Comparison of ENCODE assay signal across 26 cellular contexts in the genomic region with DNA sequence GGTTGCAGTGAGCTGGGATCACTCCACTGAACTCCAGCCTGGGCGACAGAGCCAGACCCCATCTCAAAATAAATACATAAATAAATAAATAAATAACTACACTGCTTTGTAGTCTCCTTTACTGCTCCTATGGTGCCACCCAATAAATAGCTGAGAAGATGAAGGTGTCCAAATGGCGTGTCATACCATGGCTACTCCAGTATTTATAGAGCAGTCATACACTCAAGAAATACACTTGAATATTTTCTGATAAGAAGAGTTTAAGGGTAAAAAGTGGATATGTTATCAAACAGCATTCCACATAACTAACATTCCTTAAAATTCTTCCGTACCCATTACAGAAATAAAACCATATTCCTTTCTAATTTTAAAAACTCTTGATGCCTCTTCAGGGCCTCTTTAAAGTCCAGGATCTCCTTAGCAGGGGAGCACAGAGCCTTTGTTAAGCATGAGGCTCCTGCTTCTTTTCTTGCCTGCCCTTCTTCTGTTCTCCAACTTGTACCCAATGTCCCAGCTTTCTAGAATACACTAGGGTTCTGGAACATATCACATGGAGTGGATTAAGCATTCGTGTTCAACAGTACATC.
"Had no signal": no experiment of that assay in that cellular context is flagged by ENCODE, and none has a peak within 500 bp of the region (broad histone marks: within the 10 kb centered on the region; RNA-seq: fewer than 3 reads in every experiment).

No MANE protein-coding gene starts in this region.

- H3K36me3 Mint-ChIP-seq: activated naive CD4-positive, alpha-beta T cell treated with anti-CD3 and anti-CD28 coated beads, Interleukin-2, amount 50 U/mL, for 24 hours had no signal

- H3K27me3 ChIP-seq: adrenal gland, body of pancreas, colonic mucosa, esophagus squamous epithelium had no signal

- ATAC-seq: activated CD4-positive, alpha-beta T cell treated with anti-CD3 and anti-CD28 coated beads for 36 hours; activated naive CD8-positive, alpha-beta T cell treated with anti-CD3 and anti-CD28 coated beads, Interleukin-2, amount 50 U/mL, for 24 hours; activated T-cell treated with anti-CD3 and anti-CD28 coated beads, Interleukin-2, amount 50 U/mL, for 4 hours; activated T-helper 17 cell treated with anti-CD3 and anti-CD28 coated beads, Interleukin-2, amount 50 U/mL, for 72 hours; body of pancreas; gastroesophageal sphincter had no signal

- H3K4me3 Mint-ChIP-seq: activated CD4-positive, alpha-beta memory T cell treated with anti-CD3 and anti-CD28 coated beads, Interleukin-2, amount 10 ng/mL, durations not matched to agents 7 days and 5 days; activated CD4-positive, alpha-beta T cell treated with anti-CD3 and anti-CD28 coated beads for 36 hours; activated CD4-positive, alpha-beta T cell treated with anti-CD3 and anti-CD28 coated beads, Interleukin-2, amount 10 ng/mL, durations not matched to agents 24 days and 14 days; activated naive CD4-positive, alpha-beta T cell treated with anti-CD3 and anti-CD28 coated beads for 36 hours; activated naive CD4-positive, alpha-beta T cell treated with anti-CD3 and anti-CD28 coated beads, Interleukin-2, amount 50 U/mL, for 24 hours; activated naive CD8-positive, alpha-beta T cell treated with anti-CD3 and anti-CD28 coated beads for 36 hours; activated naive CD8-positive, alpha-beta T cell treated with anti-CD3 and anti-CD28 coated beads, Interleukin-2, amount 50 U/mL, for 24 hours; activated T-cell treated with anti-CD3 and anti-CD28 coated beads, Interleukin-2, amount 50 U/mL, for 4 hours; activated T-helper 17 cell treated with anti-CD3 and anti-CD28 coated beads, Interleukin-2, amount 50 U/mL, for 72 hours had no signal

- H3K9me3 ChIP-seq: adrenal gland, body of pancreas, colonic mucosa had no signal

- H3K36me3 ChIP-seq: adrenal gland, colonic mucosa, esophagus squamous epithelium, gastroesophageal sphincter had no signal

- DNase-seq: activated CD4-positive, alpha-beta memory T cell treated with anti-CD3 and anti-CD28 coated beads, Interleukin-2, amount 10 ng/mL, durations not matched to agents 7 days and 5 days; activated CD4-positive, alpha-beta T cell treated with anti-CD3 and anti-CD28 coated beads for 36 hours; activated CD4-positive, alpha-beta T cell treated with anti-CD3 and anti-CD28 coated beads, Interleukin-2, amount 10 ng/mL, durations not matched to agents 24 days and 14 days; activated CD4-positive, CD25-positive, alpha-beta regulatory T cell; activated CD4-positive, CD25-positive, alpha-beta regulatory T cell treated with anti-CD3 and anti-CD28 coated beads, Interleukin-2, amount 50 U/mL, for 72 hours; activated CD8-positive, alpha-beta memory T cell treated with anti-CD3 and anti-CD28 coated beads, Interleukin-2, amount 50 U/mL, for 48 hours; activated effector memory CD4-positive, alpha-beta T cell treated with Interleukin-2 at 50 U/mL for 16 hours; activated naive CD4-positive, alpha-beta T cell treated with anti-CD3 and anti-CD28 coated beads for 36 hours; activated naive CD8-positive, alpha-beta T cell treated with anti-CD3 and anti-CD28 coated beads for 36 hours; activated naive CD8-positive, alpha-beta T cell treated with anti-CD3 and anti-CD28 coated beads, Interleukin-2, amount 50 U/mL, for 24 hours; activated T-cell treated with anti-CD3 and anti-CD28 coated beads, Interleukin-2, amount 50 U/mL, for 4 hours; adrenal gland; amygdala; aorta; body of pancreas; caudate nucleus; colonic mucosa; effector CD8-positive, alpha-beta T cell; esophagus squamous epithelium; foreskin melanocyte; T-helper 1 cell; T-helper 2 cell had no signal

- H3K27ac ChIP-seq: adrenal gland, body of pancreas, colonic mucosa, epithelial cell of prostate, esophagus squamous epithelium, gastroesophageal sphincter had no signal

- H3K27me3 Mint-ChIP-seq: activated naive CD8-positive, alpha-beta T cell treated with anti-CD3 and anti-CD28 coated beads for 36 hours had no signal

- H3K27ac Mint-ChIP-seq: activated CD4-positive, alpha-beta memory T cell treated with anti-CD3 and anti-CD28 coated beads, Interleukin-2, amount 10 ng/mL, durations not matched to agents 7 days and 5 days; activated CD4-positive, alpha-beta T cell treated with anti-CD3 and anti-CD28 coated beads for 36 hours; activated CD4-positive, alpha-beta T cell treated with anti-CD3 and anti-CD28 coated beads, Interleukin-2, amount 10 ng/mL, durations not matched to agents 24 days and 14 days; activated naive CD4-positive, alpha-beta T cell treated with anti-CD3 and anti-CD28 coated beads for 36 hours; activated naive CD4-positive, alpha-beta T cell treated with anti-CD3 and anti-CD28 coated beads, Interleukin-2, amount 50 U/mL, for 24 hours; activated naive CD8-positive, alpha-beta T cell treated with anti-CD3 and anti-CD28 coated beads for 36 hours; activated naive CD8-positive, alpha-beta T cell treated with anti-CD3 and anti-CD28 coated beads, Interleukin-2, amount 50 U/mL, for 24 hours; activated T-helper 17 cell treated with anti-CD3 and anti-CD28 coated beads, Interleukin-2, amount 50 U/mL, for 72 hours had no signal

- H3K4me3 ChIP-seq: adrenal gland, body of pancreas, colonic mucosa, esophagus squamous epithelium, gastroesophageal sphincter had no signal

- H3K4me1 ChIP-seq: colonic mucosa, gastroesophageal sphincter had no signal

- H3K9me3 Mint-ChIP-seq: activated CD4-positive, alpha-beta memory T cell treated with anti-CD3 and anti-CD28 coated beads, Interleukin-2, amount 10 ng/mL, durations not matched to agents 7 days and 5 days; activated naive CD8-positive, alpha-beta T cell treated with anti-CD3 and anti-CD28 coated beads for 36 hours; activated T-cell treated with anti-CD3 and anti-CD28 coated beads, Interleukin-2, amount 50 U/mL, for 4 hours; activated T-helper 17 cell treated with anti-CD3 and anti-CD28 coated beads, Interleukin-2, amount 50 U/mL, for 72 hours had no signal
